1 cellular context compared by ENCODE assay signal in the genomic region with DNA sequence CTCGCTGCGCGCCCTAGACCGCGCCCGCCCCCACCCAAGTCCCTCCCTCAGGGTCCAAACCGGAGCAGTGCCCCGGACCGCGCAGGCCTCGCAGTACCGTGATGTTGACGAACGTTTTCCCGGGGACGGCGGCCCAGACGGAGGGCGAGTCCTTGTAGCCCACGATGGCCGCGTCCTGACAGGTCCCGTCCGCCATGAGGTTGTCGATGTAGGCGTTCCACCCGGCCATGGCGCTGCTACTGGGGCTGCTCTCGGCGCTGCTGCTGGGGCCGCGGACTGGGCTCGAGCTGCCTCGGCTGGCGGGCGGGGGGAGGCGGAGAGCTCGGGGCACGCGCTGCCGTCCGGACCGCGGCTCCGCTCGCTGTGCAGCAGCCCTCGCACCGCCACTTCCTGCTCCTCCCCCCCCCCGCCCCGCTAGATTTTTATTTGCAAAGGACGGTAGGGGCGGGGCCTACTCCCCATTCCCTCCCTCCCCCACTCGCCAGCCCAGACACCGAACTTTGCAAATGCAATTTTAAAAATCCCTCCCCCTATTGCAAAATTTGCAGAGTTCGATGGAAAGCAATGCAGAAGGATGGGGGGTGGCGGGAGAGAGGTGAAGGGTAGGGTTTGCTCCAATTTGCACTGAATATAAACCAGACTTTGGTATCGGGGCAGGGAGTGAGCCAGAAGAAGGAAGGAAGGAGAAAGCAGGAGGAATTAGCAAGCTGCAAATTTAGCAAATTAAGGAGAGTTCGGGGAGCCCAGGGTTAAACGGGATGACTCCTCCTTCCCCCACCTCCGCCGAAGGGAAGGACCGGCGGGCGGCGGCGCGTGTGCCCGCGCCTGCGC.
TF ChIP-seq lines count a peak whose summit lies in the region.

A gene (minus strand): TSS at position 365 of the 831 bp plus-strand sequence. CDS start 136 bp downstream, at position 229.

TF ChIP-seq in K562, 482 proteins besides CTCF, POLR2A, EP300 and RAD21 (continued from another document and continues in another):
- TF ChIP-seq, protein P1, sequence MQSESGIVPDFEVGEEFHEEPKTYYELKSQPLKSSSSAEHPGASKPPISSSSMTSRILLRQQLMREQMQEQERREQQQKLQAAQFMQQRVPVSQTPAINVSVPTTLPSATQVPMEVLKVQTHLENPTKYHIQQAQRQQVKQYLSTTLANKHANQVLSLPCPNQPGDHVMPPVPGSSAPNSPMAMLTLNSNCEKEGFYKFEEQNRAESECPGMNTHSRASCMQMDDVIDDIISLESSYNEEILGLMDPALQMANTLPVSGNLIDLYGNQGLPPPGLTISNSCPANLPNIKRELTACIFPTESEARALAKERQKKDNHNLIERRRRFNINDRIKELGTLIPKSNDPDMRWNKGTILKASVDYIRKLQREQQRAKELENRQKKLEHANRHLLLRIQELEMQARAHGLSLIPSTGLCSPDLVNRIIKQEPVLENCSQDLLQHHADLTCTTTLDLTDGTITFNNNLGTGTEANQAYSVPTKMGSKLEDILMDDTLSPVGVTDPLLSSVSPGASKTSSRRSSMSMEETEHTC (IDR thresholded peaks at IDR 0.05), result no peak
- TF ChIP-seq SAFB2 (IDR thresholded peaks at IDR 0.05; ENCODE audit: borderline replicate concordance, low read depth, low read length, severe bottlenecking) (no peak), HLTF (IDR thresholded peaks at IDR 0.05) (peak; percentile 87; the same call in 1 of the 2 replicates), ZNF644 (tag; IDR thresholded peaks at IDR 0.05; ENCODE audit: low read depth) (no peak), SREBF1 (IDR thresholded peaks at IDR 0.05; ENCODE audit: borderline replicate concordance, low read depth, low read length) (no peak), SMAD3 (CRISPR knock-in tag; conservative IDR thresholded peaks at IDR 0.05) (no peak), FOSL1 (tag; conservative IDR thresholded peaks at IDR 0.05) (peak; percentile 36; the same call in 1 of the 2 replicates), ZNF140 (CRISPR knock-in tag; IDR thresholded peaks at IDR 0.05) (no peak), PTTG1 (tag; IDR thresholded peaks at IDR 0.05; ENCODE audit: low read depth) (no peak), ILF3 (IDR thresholded peaks at IDR 0.05; ENCODE audit: borderline replicate concordance) (no peak), POLR2H (tag; IDR thresholded peaks at IDR 0.05; ENCODE audit: low read depth) (peak; percentile 65), TCF7 (IDR thresholded peaks at IDR 0.05; ENCODE audit: borderline replicate concordance) (no peak), HSF4 (CRISPR knock-in tag; IDR thresholded peaks at IDR 0.05; ENCODE audit: borderline replicate concordance) (no peak), CTBP1 (IDR thresholded peaks at IDR 0.05; ENCODE audit: borderline replicate concordance) (no peak), PML (IDR thresholded peaks at IDR 0.05; ENCODE audit: low read length) (0 out of 2 replicates have a peak, but pooled peaks have one; percentile 43), ZFP36 (IDR thresholded peaks at IDR 0.05; ENCODE audit: low read depth, low read length, partially characterized antibody) (no peak), ZNF561 (CRISPR knock-in tag; conservative IDR thresholded peaks at IDR 0.05) (no peak), NCOA6 (IDR thresholded peaks at IDR 0.05) (no peak), CBFB (CRISPR knock-in tag; IDR thresholded peaks at IDR 0.05) (no peak), NFATC3 (IDR thresholded peaks at IDR 0.05) (no peak), STAT5B (CRISPR knock-in tag; IDR thresholded peaks at IDR 0.05) (no peak), GTF2A2 (tag; IDR thresholded peaks at IDR 0.05) (no peak), DMBX1 (CRISPR knock-in tag; IDR thresholded peaks at IDR 0.05; ENCODE audit: borderline replicate concordance) (no peak), CCNT2 (IDR thresholded peaks at IDR 0.05; ENCODE audit: borderline replicate concordance, extremely low read depth, insufficient read length, low read depth, low read length) (no peak), HNRNPLL (IDR thresholded peaks at IDR 0.05; ENCODE audit: low read depth, low read length, poor library complexity, severe bottlenecking) (peak; percentile 30), SRSF1 (IDR thresholded peaks at IDR 0.05; ENCODE audit: low read depth, low read length) (no peak), U2AF1 (optimal IDR thresholded peaks at IDR 0.05; ENCODE audit: low read depth, low read length) (peak; percentile 55), TAF7 (tag; IDR thresholded peaks at IDR 0.05) (no peak; the same call in 1 of the 2 replicates), MAFG (tag; conservative IDR thresholded peaks at IDR 0.05) (peak; percentile 15; the same call in 1 of the 2 replicates), NR2F6 (CRISPR knock-in tag; IDR thresholded peaks at IDR 0.05) (no peak), ZNF584 (CRISPR knock-in tag; IDR thresholded peaks at IDR 0.05; ENCODE audit: low read depth) (0 out of 2 replicates have a peak, but pooled peaks have one; percentile 10), XRCC3 (IDR thresholded peaks at IDR 0.05) (no peak), DIDO1 (tag; IDR thresholded peaks at IDR 0.05; ENCODE audit: low read depth) (no peak), SIN3B (IDR thresholded peaks at IDR 0.05; ENCODE audit: low read depth) (no peak), C11orf30 (IDR thresholded peaks at IDR 0.05; ENCODE audit: low read depth) (0 out of 2 replicates have a peak, but pooled peaks have one; percentile 15), MXI1 (IDR thresholded peaks at IDR 0.05; ENCODE audit: low read depth, low read length) (no peak), YBX1 (IDR thresholded peaks at IDR 0.05) (no peak), ZFX (CRISPR knock-in tag; IDR thresholded peaks at IDR 0.05) (peak; percentile 31; the same call in 1 of the 2 replicates), ZNF551 (CRISPR knock-in tag; IDR thresholded peaks at IDR 0.05) (no peak), CC2D1A (IDR thresholded peaks at IDR 0.05) (0 out of 2 replicates have a peak, but pooled peaks have one; percentile 16), HMGN3 (IDR thresholded peaks at IDR 0.05; ENCODE audit: borderline replicate concordance, extremely low read depth, insufficient read length, low read depth, low read length) (peak; percentile 25)
- TF ChIP-seq, protein P2, sequence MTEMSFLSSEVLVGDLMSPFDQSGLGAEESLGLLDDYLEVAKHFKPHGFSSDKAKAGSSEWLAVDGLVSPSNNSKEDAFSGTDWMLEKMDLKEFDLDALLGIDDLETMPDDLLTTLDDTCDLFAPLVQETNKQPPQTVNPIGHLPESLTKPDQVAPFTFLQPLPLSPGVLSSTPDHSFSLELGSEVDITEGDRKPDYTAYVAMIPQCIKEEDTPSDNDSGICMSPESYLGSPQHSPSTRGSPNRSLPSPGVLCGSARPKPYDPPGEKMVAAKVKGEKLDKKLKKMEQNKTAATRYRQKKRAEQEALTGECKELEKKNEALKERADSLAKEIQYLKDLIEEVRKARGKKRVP (CRISPR knock-in tag; IDR thresholded peaks at IDR 0.05), result no peak
- TF ChIP-seq, protein P3, sequence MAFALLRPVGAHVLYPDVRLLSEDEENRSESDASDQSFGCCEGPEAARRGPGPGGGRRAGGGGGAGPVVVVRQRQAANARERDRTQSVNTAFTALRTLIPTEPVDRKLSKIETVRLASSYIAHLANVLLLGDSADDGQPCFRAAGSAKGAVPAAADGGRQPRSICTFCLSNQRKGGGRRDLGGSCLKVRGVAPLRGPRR (CRISPR knock-in tag; IDR thresholded peaks at IDR 0.05), result no peak
- TF ChIP-seq, protein P4, sequence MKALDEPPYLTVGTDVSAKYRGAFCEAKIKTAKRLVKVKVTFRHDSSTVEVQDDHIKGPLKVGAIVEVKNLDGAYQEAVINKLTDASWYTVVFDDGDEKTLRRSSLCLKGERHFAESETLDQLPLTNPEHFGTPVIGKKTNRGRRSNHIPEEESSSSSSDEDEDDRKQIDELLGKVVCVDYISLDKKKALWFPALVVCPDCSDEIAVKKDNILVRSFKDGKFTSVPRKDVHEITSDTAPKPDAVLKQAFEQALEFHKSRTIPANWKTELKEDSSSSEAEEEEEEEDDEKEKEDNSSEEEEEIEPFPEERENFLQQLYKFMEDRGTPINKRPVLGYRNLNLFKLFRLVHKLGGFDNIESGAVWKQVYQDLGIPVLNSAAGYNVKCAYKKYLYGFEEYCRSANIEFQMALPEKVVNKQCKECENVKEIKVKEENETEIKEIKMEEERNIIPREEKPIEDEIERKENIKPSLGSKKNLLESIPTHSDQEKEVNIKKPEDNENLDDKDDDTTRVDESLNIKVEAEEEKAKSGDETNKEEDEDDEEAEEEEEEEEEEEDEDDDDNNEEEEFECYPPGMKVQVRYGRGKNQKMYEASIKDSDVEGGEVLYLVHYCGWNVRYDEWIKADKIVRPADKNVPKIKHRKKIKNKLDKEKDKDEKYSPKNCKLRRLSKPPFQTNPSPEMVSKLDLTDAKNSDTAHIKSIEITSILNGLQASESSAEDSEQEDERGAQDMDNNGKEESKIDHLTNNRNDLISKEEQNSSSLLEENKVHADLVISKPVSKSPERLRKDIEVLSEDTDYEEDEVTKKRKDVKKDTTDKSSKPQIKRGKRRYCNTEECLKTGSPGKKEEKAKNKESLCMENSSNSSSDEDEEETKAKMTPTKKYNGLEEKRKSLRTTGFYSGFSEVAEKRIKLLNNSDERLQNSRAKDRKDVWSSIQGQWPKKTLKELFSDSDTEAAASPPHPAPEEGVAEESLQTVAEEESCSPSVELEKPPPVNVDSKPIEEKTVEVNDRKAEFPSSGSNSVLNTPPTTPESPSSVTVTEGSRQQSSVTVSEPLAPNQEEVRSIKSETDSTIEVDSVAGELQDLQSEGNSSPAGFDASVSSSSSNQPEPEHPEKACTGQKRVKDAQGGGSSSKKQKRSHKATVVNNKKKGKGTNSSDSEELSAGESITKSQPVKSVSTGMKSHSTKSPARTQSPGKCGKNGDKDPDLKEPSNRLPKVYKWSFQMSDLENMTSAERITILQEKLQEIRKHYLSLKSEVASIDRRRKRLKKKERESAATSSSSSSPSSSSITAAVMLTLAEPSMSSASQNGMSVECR (CRISPR knock-in tag; IDR thresholded peaks at IDR 0.05), result peak; percentile 85
- TF ChIP-seq, protein P5, sequence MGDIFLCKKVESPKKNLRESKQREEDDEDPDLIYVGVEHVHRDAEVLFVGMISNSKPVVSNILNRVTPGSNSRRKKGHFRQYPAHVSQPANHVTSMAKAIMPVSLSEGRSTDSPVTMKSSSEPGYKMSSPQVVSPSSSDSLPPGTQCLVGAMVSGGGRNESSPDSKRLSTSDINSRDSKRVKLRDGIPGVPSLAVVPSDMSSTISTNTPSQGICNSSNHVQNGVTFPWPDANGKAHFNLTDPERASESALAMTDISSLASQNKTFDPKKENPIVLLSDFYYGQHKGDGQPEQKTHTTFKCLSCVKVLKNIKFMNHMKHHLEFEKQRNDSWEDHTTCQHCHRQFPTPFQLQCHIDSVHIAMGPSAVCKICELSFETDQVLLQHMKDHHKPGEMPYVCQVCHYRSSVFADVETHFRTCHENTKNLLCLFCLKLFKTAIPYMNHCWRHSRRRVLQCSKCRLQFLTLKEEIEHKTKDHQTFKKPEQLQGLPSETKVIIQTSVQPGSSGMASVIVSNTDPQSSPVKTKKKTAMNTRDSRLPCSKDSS (IDR thresholded peaks at IDR 0.05; ENCODE audit: low read depth, partially characterized antibody), result no peak
- TF ChIP-seq, protein P6, sequence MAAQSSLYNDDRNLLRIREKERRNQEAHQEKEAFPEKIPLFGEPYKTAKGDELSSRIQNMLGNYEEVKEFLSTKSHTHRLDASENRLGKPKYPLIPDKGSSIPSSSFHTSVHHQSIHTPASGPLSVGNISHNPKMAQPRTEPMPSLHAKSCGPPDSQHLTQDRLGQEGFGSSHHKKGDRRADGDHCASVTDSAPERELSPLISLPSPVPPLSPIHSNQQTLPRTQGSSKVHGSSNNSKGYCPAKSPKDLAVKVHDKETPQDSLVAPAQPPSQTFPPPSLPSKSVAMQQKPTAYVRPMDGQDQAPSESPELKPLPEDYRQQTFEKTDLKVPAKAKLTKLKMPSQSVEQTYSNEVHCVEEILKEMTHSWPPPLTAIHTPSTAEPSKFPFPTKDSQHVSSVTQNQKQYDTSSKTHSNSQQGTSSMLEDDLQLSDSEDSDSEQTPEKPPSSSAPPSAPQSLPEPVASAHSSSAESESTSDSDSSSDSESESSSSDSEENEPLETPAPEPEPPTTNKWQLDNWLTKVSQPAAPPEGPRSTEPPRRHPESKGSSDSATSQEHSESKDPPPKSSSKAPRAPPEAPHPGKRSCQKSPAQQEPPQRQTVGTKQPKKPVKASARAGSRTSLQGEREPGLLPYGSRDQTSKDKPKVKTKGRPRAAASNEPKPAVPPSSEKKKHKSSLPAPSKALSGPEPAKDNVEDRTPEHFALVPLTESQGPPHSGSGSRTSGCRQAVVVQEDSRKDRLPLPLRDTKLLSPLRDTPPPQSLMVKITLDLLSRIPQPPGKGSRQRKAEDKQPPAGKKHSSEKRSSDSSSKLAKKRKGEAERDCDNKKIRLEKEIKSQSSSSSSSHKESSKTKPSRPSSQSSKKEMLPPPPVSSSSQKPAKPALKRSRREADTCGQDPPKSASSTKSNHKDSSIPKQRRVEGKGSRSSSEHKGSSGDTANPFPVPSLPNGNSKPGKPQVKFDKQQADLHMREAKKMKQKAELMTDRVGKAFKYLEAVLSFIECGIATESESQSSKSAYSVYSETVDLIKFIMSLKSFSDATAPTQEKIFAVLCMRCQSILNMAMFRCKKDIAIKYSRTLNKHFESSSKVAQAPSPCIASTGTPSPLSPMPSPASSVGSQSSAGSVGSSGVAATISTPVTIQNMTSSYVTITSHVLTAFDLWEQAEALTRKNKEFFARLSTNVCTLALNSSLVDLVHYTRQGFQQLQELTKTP (IDR thresholded peaks at IDR 0.05; ENCODE audit: low read depth in 1 of 2, partially characterized antibody in 2 of 2), result peak in 1 of 2 experiments; percentile 57
- TF ChIP-seq, protein P7, sequence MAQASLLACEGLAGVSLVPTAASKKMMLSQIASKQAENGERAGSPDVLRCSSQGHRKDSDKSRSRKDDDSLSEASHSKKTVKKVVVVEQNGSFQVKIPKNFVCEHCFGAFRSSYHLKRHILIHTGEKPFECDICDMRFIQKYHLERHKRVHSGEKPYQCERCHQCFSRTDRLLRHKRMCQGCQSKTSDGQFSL (CRISPR knock-in tag; IDR thresholded peaks at IDR 0.05), result peak; percentile 82; the same call in 1 of the 2 replicates
- TF ChIP-seq, protein P7 (tag; IDR thresholded peaks at IDR 0.05), result peak in 1 of 2 experiments; percentile 67; a peak in 2 of 4 replicates
- TF ChIP-seq, protein P8, sequence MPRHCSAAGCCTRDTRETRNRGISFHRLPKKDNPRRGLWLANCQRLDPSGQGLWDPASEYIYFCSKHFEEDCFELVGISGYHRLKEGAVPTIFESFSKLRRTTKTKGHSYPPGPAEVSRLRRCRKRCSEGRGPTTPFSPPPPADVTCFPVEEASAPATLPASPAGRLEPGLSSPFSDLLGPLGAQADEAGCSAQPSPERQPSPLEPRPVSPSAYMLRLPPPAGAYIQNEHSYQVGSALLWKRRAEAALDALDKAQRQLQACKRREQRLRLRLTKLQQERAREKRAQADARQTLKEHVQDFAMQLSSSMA (CRISPR knock-in tag; IDR thresholded peaks at IDR 0.05), result no peak
- TF ChIP-seq, protein P9, sequence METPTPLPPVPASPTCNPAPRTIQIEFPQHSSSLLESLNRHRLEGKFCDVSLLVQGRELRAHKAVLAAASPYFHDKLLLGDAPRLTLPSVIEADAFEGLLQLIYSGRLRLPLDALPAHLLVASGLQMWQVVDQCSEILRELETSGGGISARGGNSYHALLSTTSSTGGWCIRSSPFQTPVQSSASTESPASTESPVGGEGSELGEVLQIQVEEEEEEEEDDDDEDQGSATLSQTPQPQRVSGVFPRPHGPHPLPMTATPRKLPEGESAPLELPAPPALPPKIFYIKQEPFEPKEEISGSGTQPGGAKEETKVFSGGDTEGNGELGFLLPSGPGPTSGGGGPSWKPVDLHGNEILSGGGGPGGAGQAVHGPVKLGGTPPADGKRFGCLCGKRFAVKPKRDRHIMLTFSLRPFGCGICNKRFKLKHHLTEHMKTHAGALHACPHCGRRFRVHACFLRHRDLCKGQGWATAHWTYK (CRISPR knock-in tag; IDR thresholded peaks at IDR 0.05), result no peak
